ENCODE assay signal across 17 cellular contexts in genomic region chr7:44976040-44976745, GRCh38. TPM values are rescaled to one million over a fixed set of nuclear protein-coding genes. Genes with fewer than 3 reads are reported as not detected.
DNase-seq lines count a peak whose midpoint lies in the region; ATAC-seq and TF ChIP-seq lines count a peak whose summit lies in the region.
"Had no signal": no experiment of that assay in that cellular context is flagged by ENCODE, and none has a peak within 500 bp of the region (broad histone marks: within the 10 kb centered on the region; RNA-seq: fewer than 3 reads in every experiment).

No MANE protein-coding gene starts in this region.

- no peak overlapping the region for H3K4me2 ChIP-seq in mesendoderm (ENCODE audit: low read length)

- no peak for ATAC-seq in CD4-positive, CD25-positive, alpha-beta regulatory T cell (ENCODE audit: low read depth in 2 of 2)
- no peak for ATAC-seq in activated CD8-positive, alpha-beta T cell treated with anti-CD3 and anti-CD28 coated beads for 36 hours
- ATAC-seq in naive B cell (ENCODE audit: low read depth in 2 of 2): no peak
- ATAC-seq: right cardiac atrium had no signal

- H3K36me3 Mint-ChIP-seq in CD4-positive, CD25-positive, alpha-beta regulatory T cell: peaks cover 14% of the 10 kb centered on the region
- H3K36me3 Mint-ChIP-seq in activated CD8-positive, alpha-beta T cell treated with anti-CD3 and anti-CD28 coated beads for 36 hours (ENCODE audit: low read depth): peaks cover 81% of the 10 kb centered on the region
- H3K36me3 Mint-ChIP-seq in naive B cell: no peaks in the 10 kb centered on the region

- peaks cover 0 to 87% (median 38%) of the 10 kb centered on the region in 4 donors for H3K4me1 Mint-ChIP-seq in CD4-positive, CD25-positive, alpha-beta regulatory T cell
- H3K4me1 Mint-ChIP-seq in activated CD8-positive, alpha-beta T cell treated with anti-CD3 and anti-CD28 coated beads for 36 hours (ENCODE audit: low read depth): peaks cover 51% of the 10 kb centered on the region
- peaks cover 60 to 68% (median 61%) of the 10 kb centered on the region in 3 donors for H3K4me1 Mint-ChIP-seq in naive B cell
- H3K4me1 Mint-ChIP-seq: nephron progenitor cell had no signal

- H3K79me1 ChIP-seq in mesendoderm (ENCODE audit: low read length): no peaks in the 10 kb centered on the region

- peaks cover 74% of the 10 kb centered on the region for H3K4me1 ChIP-seq in CD4-positive, CD25-positive, alpha-beta regulatory T cell (ENCODE audit: control insufficient read depth, insufficient read depth, low read length, poor library complexity, severe bottlenecking)
- H3K4me1 ChIP-seq in mesendoderm (ENCODE audit: control insufficient read depth, low read depth, low read length): no peaks in the 10 kb centered on the region

- H3K27ac ChIP-seq in CD4-positive, CD25-positive, alpha-beta regulatory T cell (ENCODE audit: insufficient read depth, low read length, poor library complexity, severe bottlenecking): peak overlapping the region; percentile 94
- no peak overlapping the region for H3K27ac ChIP-seq in mesendoderm (ENCODE audit: low read depth, low read length)
- H3K27ac ChIP-seq: GM23248 had no signal

- H3K56ac ChIP-seq in mesendoderm (ENCODE audit: low read length): no peak overlapping the region

- H3K9me3 ChIP-seq in CD4-positive, CD25-positive, alpha-beta regulatory T cell (ENCODE audit: control insufficient read depth in 2 of 2, low read length in 2 of 2): no peaks in the 10 kb centered on the region

- peaks cover 4% of the 10 kb centered on the region for H3K27me3 Mint-ChIP-seq in CD4-positive, CD25-positive, alpha-beta regulatory T cell
- no peaks in the 10 kb centered on the region for H3K27me3 Mint-ChIP-seq in activated CD8-positive, alpha-beta T cell treated with anti-CD3 and anti-CD28 coated beads for 36 hours
- no peaks in the 10 kb centered on the region for H3K27me3 Mint-ChIP-seq in naive B cell

- no peak for DNase-seq in CD4-positive, CD25-positive, alpha-beta regulatory T cell
- DNase-seq in GM06990 (ENCODE audit: extremely low read depth, insufficient read length) (no peak), naive B cell (no peak), NCI-H2227 (lab: John Stamatoyannopoulos, UW; ENCODE audit: unreplicated experiment) (no peak), NCI-H1105 (lab: John Stamatoyannopoulos, UW) (no peak), H7 (no peak), mesendoderm (no peak)
- DNase-seq in activated CD8-positive, alpha-beta T cell treated with anti-CD3 and anti-CD28 coated beads for 36 hours: peak; percentile 2
- DNase-seq: GM23248; NCI-H1105 treated with DMSO at 0.1 percent for 48 hours; NCI-H2171 treated with DMSO at 0.1 percent for 48 hours; nephron progenitor cell; right cardiac atrium; SHP77; stimulated activated CD4-positive, alpha-beta T cell treated with anti-CD3 and anti-CD28 coated beads, Interleukin-1b, Interleukin-23, amount 100 ng/mL, for 48 hours; stimulated activated CD8-positive, alpha-beta memory T cell treated with anti-CD3 and anti-CD28 coated beads, Interleukin-4, amount 100 ng/mL, for 48 hours; trophoblast cell had no signal

- intact Hi-C loops in activated CD8-positive, alpha-beta T cell treated with anti-CD3 and anti-CD28 coated beads for 36 hours (cut with micrococcal nuclease): no loop called here

- H3K27ac Mint-ChIP-seq in CD4-positive, CD25-positive, alpha-beta regulatory T cell: peak overlapping the region; percentile 65 to 98 (median 88)
- H3K27ac Mint-ChIP-seq in activated CD8-positive, alpha-beta T cell treated with anti-CD3 and anti-CD28 coated beads for 36 hours: peak overlapping the region; percentile 100
- peak overlapping the region; percentile 12 to 98 (median 84) for H3K27ac Mint-ChIP-seq in naive B cell
- H3K27ac Mint-ChIP-seq: nephron progenitor cell had no signal

- no peak overlapping the region for H3K9ac ChIP-seq in mesendoderm (ENCODE audit: low read length)
- H3K9ac ChIP-seq: GM23248 had no signal

- peak overlapping the region; percentile 90 to 96 (median 96) for H3K4me3 Mint-ChIP-seq in CD4-positive, CD25-positive, alpha-beta regulatory T cell
- H3K4me3 Mint-ChIP-seq in activated CD8-positive, alpha-beta T cell treated with anti-CD3 and anti-CD28 coated beads for 36 hours: peak overlapping the region; percentile 100
- H3K4me3 Mint-ChIP-seq in naive B cell: peak overlapping the region in 6 of 8 donors; percentile 15 to 98 (median 97)
- H3K4me3 Mint-ChIP-seq: nephron progenitor cell had no signal

- no peak overlapping the region for H2BK15ac ChIP-seq in mesendoderm (replicated peaks; ENCODE audit: low read depth)

- CTCF ChIA-PET in activated CD8-positive, alpha-beta T cell treated with anti-CD3 and anti-CD28 coated beads for 36 hours (lab: Charles Lee): interaction anchor here (1.1 to 5.1 kb wide), 2 partner anchors 12 to 159 kb away, joined by 4 to 87 read pairs; no protein-coding TSS in a partner anchor

- no peak overlapping the region for H2BK5ac ChIP-seq in mesendoderm (ENCODE audit: low read length)

- H3K23ac ChIP-seq in mesendoderm (ENCODE audit: low read length): no peak overlapping the region

- no peak for TF ChIP-seq CTCF in GM06990 (IDR thresholded peaks at IDR 0.05; ENCODE audit: insufficient read depth, low read length, poor library complexity, severe bottlenecking)
- no peak for TF ChIP-seq CTCF in activated CD8-positive, alpha-beta T cell treated with anti-CD3 and anti-CD28 coated beads for 36 hours (IDR thresholded peaks at IDR 0.05)

- no peak overlapping the region for H3K18ac ChIP-seq in mesendoderm (ENCODE audit: low read length)

- no peak overlapping the region for H3K4ac ChIP-seq in mesendoderm (ENCODE audit: low read depth, low read length)

- peak overlapping the region; percentile 70 for H3K4me3 ChIP-seq in CD4-positive, CD25-positive, alpha-beta regulatory T cell (ENCODE audit: low read depth, low read length)
- H3K4me3 ChIP-seq in GM06990 (replicated peaks; ENCODE audit: low read depth, low read length) (peak overlapping the region; percentile 98), H7 (ENCODE audit: insufficient read depth, low read depth, low read length) (no peak overlapping the region), mesendoderm (ENCODE audit: low read length) (no peak overlapping the region)
- H3K4me3 ChIP-seq: GM23248 had no signal

- no peaks in the 10 kb centered on the region for H3K9me3 Mint-ChIP-seq in CD4-positive, CD25-positive, alpha-beta regulatory T cell
- no peaks in the 10 kb centered on the region for H3K9me3 Mint-ChIP-seq in activated CD8-positive, alpha-beta T cell treated with anti-CD3 and anti-CD28 coated beads for 36 hours
- no peaks in the 10 kb centered on the region for H3K9me3 Mint-ChIP-seq in naive B cell
- H3K9me3 Mint-ChIP-seq: nephron progenitor cell had no signal

- peaks cover 53% of the 10 kb centered on the region for H3K36me3 ChIP-seq in CD4-positive, CD25-positive, alpha-beta regulatory T cell (ENCODE audit: control insufficient read depth, insufficient read depth, low read length)
- H3K36me3 ChIP-seq in GM06990 (ENCODE audit: control insufficient read depth, insufficient read depth, low read length): peaks cover 60% of the 10 kb centered on the region
- no peaks in the 10 kb centered on the region for H3K36me3 ChIP-seq in H7 (replicated peaks; ENCODE audit: control insufficient read depth, insufficient read depth, low read length)
- H3K36me3 ChIP-seq in mesendoderm (ENCODE audit: control insufficient read depth, insufficient read depth, low read length): no peaks in the 10 kb centered on the region

- no peak overlapping the region for H4K5ac ChIP-seq in mesendoderm (ENCODE audit: low read length)

- no peaks in the 10 kb centered on the region for H3K79me2 ChIP-seq in mesendoderm (ENCODE audit: control insufficient read depth, insufficient read depth, low read length)

- no peak overlapping the region for H2BK120ac ChIP-seq in mesendoderm (ENCODE audit: low read depth, low read length)

- no peak overlapping the region for H2AK5ac ChIP-seq in mesendoderm (ENCODE audit: low read length)

- POLR2A ChIA-PET in activated CD8-positive, alpha-beta T cell treated with anti-CD3 and anti-CD28 coated beads for 36 hours (lab: Charles Lee): interaction anchor here (0.6 to 16.8 kb wide), 9 partner anchors 9 to 160 kb away, joined by 3 to 328 read pairs (median 4); partner anchors contain the start of genes CCM2 and PURB

- no peak overlapping the region for H4K8ac ChIP-seq in mesendoderm (ENCODE audit: low read depth, low read length)

- WGBS in mesendoderm (ENCODE audit: extremely low coverage, insufficient coverage, low lambda C conversion rate): no CpG with 5 or more reads among the region's 6 CpGs

- no peaks in the 10 kb centered on the region for H3K27me3 ChIP-seq in CD4-positive, CD25-positive, alpha-beta regulatory T cell (ENCODE audit: control insufficient read depth, insufficient read depth, low read length)
- H3K27me3 ChIP-seq in GM06990 (replicated peaks; ENCODE audit: control insufficient read depth, insufficient read depth, low read length): no peaks in the 10 kb centered on the region
- H3K27me3 ChIP-seq in H7 (ENCODE audit: control insufficient read depth, insufficient read depth, low read length): no peaks in the 10 kb centered on the region
- H3K27me3 ChIP-seq in mesendoderm (ENCODE audit: insufficient read depth, low read length, poor library complexity): no peaks in the 10 kb centered on the region

RNA-seq across cellular contexts. Expression of gene MYO1G, which starts 2.6 kb away (rescaled TPM):
- 427 TPM for total RNA-seq in CD4-positive, CD25-positive, alpha-beta regulatory T cell
- 100 to 1,000 TPM; 132 to 229 (median 160) TPM for polyA plus RNA-seq in CD4-positive, CD25-positive, alpha-beta regulatory T cell
- total RNA-seq in activated CD8-positive, alpha-beta T cell treated with anti-CD3 and anti-CD28 coated beads for 36 hours: 100 to 1,000 TPM; 399 to 403 TPM
- polyA plus RNA-seq in naive B cell (ENCODE audit: low read depth in 6 of 6): 100 to 1,000 TPM in 3 of 6 donors, 10 to 100 TPM in 3; 83.1 to 151 (median 99.6) TPM
- not detected in 2 replicates for total RNA-seq in H7 (2014; rRNA removed; shearing (Covaris generic))
- polyA plus RNA-seq in mesendoderm (2013, experiment 1 of 2): 0.04 TPM
- polyA plus RNA-seq in mesendoderm (2013, experiment 2 of 2): 0.04 TPM
- total RNA-seq: GM23248 had no signal
- polyA plus RNA-seq: GM23248 had no signal

RNA-seq across cellular contexts. Expression of gene CCM2, which starts 23.8 kb away (rescaled TPM):
- total RNA-seq in CD4-positive, CD25-positive, alpha-beta regulatory T cell: 190 TPM
- 100 to 1,000 TPM; 139 to 163 (median 156) TPM for polyA plus RNA-seq in CD4-positive, CD25-positive, alpha-beta regulatory T cell
- total RNA-seq in activated CD8-positive, alpha-beta T cell treated with anti-CD3 and anti-CD28 coated beads for 36 hours: 10 to 100 TPM; 72.3 to 77.5 TPM
- 100 to 1,000 TPM in 2 of 6 donors, 10 to 100 TPM in 4; 69.3 to 136 (median 77.3) TPM for polyA plus RNA-seq in naive B cell (ENCODE audit: low read depth in 6 of 6)
- total RNA-seq in H7 (2014; rRNA removed; shearing (Covaris generic)): 42.4 and 43.9 TPM in 2 replicates
- polyA plus RNA-seq in mesendoderm (2013, experiment 1 of 2): 20.7 TPM
- polyA plus RNA-seq in mesendoderm (2013, experiment 2 of 2): 20.4 TPM

Comparison
In these comparisons a context has a peak if more than half of its experiments do, and no peak if none do; other contexts are left out.
1. H3K4me3 ChIP-seq: peak in CD4-positive, CD25-positive, alpha-beta regulatory T cell (single experiment) and GM06990 (single experiment); none in H7 (single experiment) and mesendoderm (single experiment).
2. RNA of gene MYO1G, which starts 2.6 kb away (total RNA-seq): 427 TPM in CD4-positive, CD25-positive, alpha-beta regulatory T cell (single experiment) and 399 to 403 TPM in activated CD8-positive, alpha-beta T cell treated with anti-CD3 and anti-CD28 coated beads for 36 hours; not detected in H7; every median in the first group is over 100 times any median in the second.
3. Peak in every context shown above with its lines, with median percentiles within 50 percentile points of each other: H3K27ac Mint-ChIP-seq and H3K4me3 Mint-ChIP-seq.